ENCODE assay signal across 5 cellular contexts in the genomic region with DNA sequence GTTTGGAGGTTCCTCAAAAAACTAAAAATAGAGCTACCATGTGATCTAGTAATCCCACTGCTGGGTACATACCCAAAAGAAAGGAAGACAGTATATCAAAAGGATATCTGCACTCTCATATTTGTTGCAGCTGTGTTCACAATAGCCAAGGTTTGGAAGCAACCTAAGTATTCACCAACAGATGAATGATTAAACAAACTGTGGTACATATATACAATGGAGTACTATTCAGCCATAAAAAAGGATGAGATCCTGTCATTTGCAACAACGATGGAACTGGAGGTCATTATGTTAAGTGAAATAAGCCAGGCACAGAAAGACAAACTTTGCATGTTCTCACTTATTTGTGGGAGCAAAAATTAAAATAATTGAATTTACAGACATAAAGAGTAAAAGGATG. TPM values are rescaled to one million over a fixed set of nuclear protein-coding genes. Genes with fewer than 3 reads are reported as not detected.
DNase-seq lines count a peak whose midpoint lies in the region; ATAC-seq, FAIRE-seq and TF ChIP-seq lines count a peak whose summit lies in the region.
"Not testable (repeated sequence)": the region's sequence is repeated elsewhere in the genome, so short reads cannot be mapped to it uniquely, and the experiment has no call there.

No MANE protein-coding gene starts in this region.

- peaks cover 13% of the 10 kb centered on the region for H3K9me3 Mint-ChIP-seq in WTC11

- not testable (repeated sequence) for H3K27me3 ChIP-seq in K562 (ENCODE audit: control insufficient read depth in 2 of 2, insufficient read depth in 2 of 2, low read length in 2 of 2); H1 (replicated peaks in 1 of 4; ENCODE audit: control insufficient read depth in 3 of 4, extremely low read depth in 1 of 4, insufficient read depth in 3 of 4, low read length in 3 of 4); trophoblast cell (ENCODE audit: insufficient read depth, low read length)

- DNase-seq in WTC11 (ENCODE audit: low spot score); K562 (ENCODE audit: extremely low read depth in 1 of 4, low spot score in 3 of 4); H1 (ENCODE audit: low read depth in 1 of 2, low spot score in 2 of 2); trophoblast cell: not testable (repeated sequence)

- not testable (repeated sequence) for H2BK20ac ChIP-seq in H1 (ENCODE audit: low read length)

- H3K4me1 Mint-ChIP-seq in WTC11: not testable (repeated sequence)

- H3K23me2 ChIP-seq in H1 (ENCODE audit: low read depth, low read length): not testable (repeated sequence)

- H3K9ac ChIP-seq in K562 (ENCODE audit: insufficient read depth in 1 of 2, low read depth in 2 of 2, low read length in 2 of 2); H1 (replicated peaks in 1 of 4; ENCODE audit: extremely low read depth in 1 of 4, low read depth in 3 of 4, low read length in 3 of 4); trophoblast cell (ENCODE audit: low read length): not testable (repeated sequence)

- not testable (repeated sequence) for FAIRE-seq in K562 (lab: Jason Lieb, UNC); H1 (lab: Jason Lieb, UNC)

- intact Hi-C loops in K562 (cut with micrococcal nuclease): not testable (repeated sequence)

- POLR2A ChIA-PET in WTC11 (lab: Charles Lee); K562 (lab: Yijun Ruan, JAX): not testable (repeated sequence)
- POLR2A ChIA-PET in H1 (lab: Charles Lee; ENCODE audit: partially characterized antibody): interaction anchor here (1.6 kb wide), 1 partner anchor 11 kb away, joined by 6 read pairs; a partner anchor contains a TSS

- not testable (repeated sequence) for H3K79me1 ChIP-seq in H1 (ENCODE audit: low read depth, low read length)
- H3K79me1 ChIP-seq in trophoblast cell (ENCODE audit: low read length): peaks cover 17% of the 10 kb centered on the region

- not testable (repeated sequence) for H4K91ac ChIP-seq in H1 (replicated peaks; ENCODE audit: insufficient read length, low read length); trophoblast cell (ENCODE audit: low read depth, low read length)

- not testable (repeated sequence) for H3K27ac Mint-ChIP-seq in WTC11

- H2BK12ac ChIP-seq in H1 (ENCODE audit: low read depth, low read length); trophoblast cell (ENCODE audit: low read length): not testable (repeated sequence)

- not testable (repeated sequence) for H3K56ac ChIP-seq in H1 (replicated peaks; ENCODE audit: insufficient read length, low read depth, low read length)

- BruUV-seq in K562 (replicated peaks; lab: Mats Ljungman, UMichigan): not testable (repeated sequence)

- in situ Hi-C loops in K562 (cut with MboI): not testable (repeated sequence)

- H2AFZ ChIP-seq in K562 (ENCODE audit: low read depth, low read length); H1 (ENCODE audit: low read length); trophoblast cell (ENCODE audit: insufficient read depth, low read length, poor library complexity): not testable (repeated sequence)

- H3K4me3 ChIP-seq in K562; H1 (ENCODE audit: extremely low read depth in 1 of 4, insufficient read depth in 2 of 4, low read depth in 3 of 4, low read length in 4 of 4); trophoblast cell (ENCODE audit: low read depth, low read length): not testable (repeated sequence)

- H3K36me3 ChIP-seq in K562 (ENCODE audit: control insufficient read depth, insufficient read depth, low read length); H1 (ENCODE audit: control insufficient read depth in 2 of 4, insufficient read depth in 4 of 4, low read length in 3 of 4); trophoblast cell (ENCODE audit: control insufficient read depth in 1 of 2, insufficient read depth in 2 of 2, low read length in 2 of 2): not testable (repeated sequence)

- not testable (repeated sequence) for H3K36me3 Mint-ChIP-seq in WTC11

- H2AK5ac ChIP-seq in H1 (ENCODE audit: low read depth, low read length); trophoblast cell (ENCODE audit: low read length): not testable (repeated sequence)

- not testable (repeated sequence) for H3K27ac ChIP-seq in K562 (ENCODE audit: extremely low read depth, low read depth, low read length); H1 (ENCODE audit: low read depth, low read length)
- peak overlapping the region; percentile 95 for H3K27ac ChIP-seq in trophoblast cell (ENCODE audit: low read depth, low read length)

- H3K4me3 Mint-ChIP-seq in WTC11: not testable (repeated sequence)

- ATAC-seq in SK-N-SH treated with all-trans-retinoic acid at 6 μM for 48 hours, WTC11, K562: not testable (repeated sequence)

- H3K14ac ChIP-seq in H1 (ENCODE audit: insufficient read length); trophoblast cell (ENCODE audit: low read length): not testable (repeated sequence)

- not testable (repeated sequence) for H3K18ac ChIP-seq in H1 (ENCODE audit: extremely low read depth, low read length); trophoblast cell (ENCODE audit: low read length)

- H2BK120ac ChIP-seq in H1 (replicated peaks; ENCODE audit: low read depth, low read length); trophoblast cell (ENCODE audit: insufficient read depth, low read length, poor library complexity): not testable (repeated sequence)

- H4K12ac ChIP-seq in trophoblast cell (ENCODE audit: low read depth, low read length): not testable (repeated sequence)

- H3K79me2 ChIP-seq in K562 (ENCODE audit: control insufficient read depth, insufficient read depth, low read length); H1 (ENCODE audit: control insufficient read depth in 1 of 2, insufficient read depth in 2 of 2, low read length in 2 of 2); trophoblast cell (ENCODE audit: control insufficient read depth, insufficient read depth, low read length, poor library complexity): not testable (repeated sequence)

- WGBS in K562 (ENCODE audit: insufficient coverage, low coverage, missing lambda C conversion rate): 0% methylated on average over 1 of the region's 1 CpG
- WGBS in H1 (ENCODE audit: extremely low coverage in 1 of 2, insufficient coverage in 1 of 2, insufficient read length in 1 of 2, insufficient replicate concordance in 2 of 2, low coverage in 1 of 2, low lambda C conversion rate in 2 of 2, missing lambda C conversion rate in 1 of 2), 2 experiments: 91% methylated on average over 1 of the region's 1 CpG; no CpG with 5 or more reads in 1 of the 2 experiments
- no CpG with 5 or more reads among the region's 1 CpG for WGBS in trophoblast cell (ENCODE audit: extremely low coverage, insufficient coverage, insufficient read length)

- not testable (repeated sequence) for TF ChIP-seq CTCF in WTC11 (IDR thresholded peaks at IDR 0.05); K562 (IDR thresholded peaks at IDR 0.05 in 2 of 3, conservative IDR thresholded peaks at IDR 0.05 in 1 of 3; ENCODE audit: insufficient read depth in 2 of 3, low read depth in 1 of 3, low read length in 3 of 3); H1 (IDR thresholded peaks at IDR 0.05; ENCODE audit: control extremely low read depth in 1 of 3, insufficient read depth in 1 of 3, low read depth in 1 of 3, low read length in 3 of 3)

- not testable (repeated sequence) for H3K9me1 ChIP-seq in K562 (ENCODE audit: control insufficient read depth, insufficient read depth, low read length)

- not testable (repeated sequence) for H4K5ac ChIP-seq in H1 (ENCODE audit: insufficient read length, low read depth, low read length)

- not testable (repeated sequence) for H3K23ac ChIP-seq in H1 (ENCODE audit: insufficient read length); trophoblast cell (ENCODE audit: low read length)

- TF ChIP-seq POLR2A in K562 (conservative IDR thresholded peaks at IDR 0.05); H1 (IDR thresholded peaks at IDR 0.05; ENCODE audit: control extremely low read depth in 1 of 2, low read depth in 2 of 2, low read length in 2 of 2): not testable (repeated sequence)

- H3K4ac ChIP-seq in H1 (replicated peaks; ENCODE audit: insufficient read length, low read depth, low read length); trophoblast cell (ENCODE audit: low read depth, low read length): not testable (repeated sequence)

- not testable (repeated sequence) for H4K8ac ChIP-seq in H1 (ENCODE audit: extremely low read depth, insufficient read depth, low read length); trophoblast cell (ENCODE audit: low read depth, low read length)

- TF ChIP-seq EP300 in K562 (IDR thresholded peaks at IDR 0.05; ENCODE audit: low read length); H1 (IDR thresholded peaks at IDR 0.05; ENCODE audit: borderline replicate concordance in 1 of 2, low read depth in 2 of 2, low read length in 2 of 2): not testable (repeated sequence)

- not testable (repeated sequence) for H2BK5ac ChIP-seq in H1 (ENCODE audit: low read depth, low read length); trophoblast cell (ENCODE audit: low read depth, low read length, poor library complexity)

- not testable (repeated sequence) for TF ChIP-seq RAD21 in K562 (CRISPR knock-in tag; conservative IDR thresholded peaks at IDR 0.05 in 1 of 2, IDR thresholded peaks at IDR 0.05 in 1 of 2); H1 (IDR thresholded peaks at IDR 0.05 in 1 of 2, conservative IDR thresholded peaks at IDR 0.05 in 1 of 2; ENCODE audit: low read depth in 2 of 2, low read length in 2 of 2)

- H2BK15ac ChIP-seq in H1 (ENCODE audit: low read length): not testable (repeated sequence)

- not testable (repeated sequence) for H3K27me3 Mint-ChIP-seq in WTC11 (ENCODE audit: low read depth)

- not testable (repeated sequence) for H3K4me1 ChIP-seq in K562 (replicated peaks in 1 of 2; ENCODE audit: control insufficient read depth in 2 of 2, insufficient read depth in 2 of 2, low read length in 2 of 2); H1 (replicated peaks in 1 of 4; ENCODE audit: control insufficient read depth in 3 of 4, insufficient read depth in 4 of 4, low read length in 3 of 4); trophoblast cell (ENCODE audit: control insufficient read depth in 1 of 2, insufficient read depth in 2 of 2, low read length in 2 of 2)

- not testable (repeated sequence) for H3K4me2 ChIP-seq in K562 (ENCODE audit: insufficient read depth, low read length); H1 (ENCODE audit: insufficient read depth in 1 of 2, low read depth in 2 of 2, low read length in 2 of 2); trophoblast cell (ENCODE audit: low read length)

- not testable (repeated sequence) for H3K9me3 ChIP-seq in K562 (replicated peaks; ENCODE audit: control insufficient read depth, insufficient read depth, low read depth, low read length); H1 (ENCODE audit: insufficient read depth in 2 of 2, low read depth in 1 of 2, low read length in 1 of 2); trophoblast cell (ENCODE audit: insufficient read depth, low read depth, low read length)

- CTCF ChIA-PET in WTC11 (lab: Charles Lee); K562 (lab: Yijun Ruan, JAX; ENCODE audit: low intra/inter-chr PET ratio): not testable (repeated sequence)
- CTCF ChIA-PET in H1 (lab: Charles Lee; ENCODE audit: partially characterized antibody): interaction anchor here (1.0 kb wide), 1 partner anchor 457 kb away, joined by 3 read pairs; no protein-coding TSS in a partner anchor

- H4K20me1 ChIP-seq in K562 (replicated peaks; ENCODE audit: control insufficient read depth, insufficient read depth, low read length); H1 (replicated peaks in 1 of 2; ENCODE audit: control insufficient read depth in 1 of 2, insufficient read depth in 2 of 2, low read length in 2 of 2): not testable (repeated sequence)

RNA-seq across cellular contexts. Expression of a gene that starts 10.9 kb away (rescaled TPM):
- total RNA-seq in WTC11 (2021) (38.1 to 42.3 TPM (median 39.2 TPM) in 3 replicates), K562 (2014; rRNA removed) (14.5 and 19.8 TPM in 2 replicates), K562 (2014; rRNA removed; fragmentation: Illumina TruSeq; extraction: Trizol) (29.3 and 32.0 TPM in 2 replicates), K562 (2015; rRNA removed; fragmentation: Illumina TruSeq; extraction: Trizol) (26.5 and 30.0 TPM in 2 replicates), K562 (2021) (28.0 and 29.0 TPM in 2 replicates)
- total RNA-seq in K562 (2011; cell fraction: chromatin; rRNA removed; ENCODE audit: low replicate concordance): 83.8 and 133 TPM in 2 replicates
- total RNA-seq in K562 (2011; cell fraction: nucleolus; rRNA removed): 42.4 and 51.6 TPM in 2 replicates
- 77.5 and 104 TPM in 2 replicates for total RNA-seq in K562 (2011; cell fraction: nucleoplasm; rRNA removed)
- polyA plus RNA-seq in K562 (2011; rRNA removed) (26.1 and 26.2 TPM in 2 replicates), K562 (2014; fragmentation: Illumina TruSeq; extraction: Trizol) (19.0 and 22.7 TPM in 2 replicates), K562 (2014; fragmentation: Nextera tagmentation; extraction: Ambion mirVana) (10 to 100 TPM; 12.6 to 16.9 TPM), K562 (2014; rRNA removed) (15.4 and 16.3 TPM in 2 replicates), H1 (2011; rRNA removed) (13.0 and 17.7 TPM in 2 replicates)
- polyA plus RNA-seq in K562 (2011; cell fraction: cytosol; rRNA removed): 6.9 and 10.3 TPM in 2 replicates
- 56.8 and 60.1 TPM in 2 replicates for polyA plus RNA-seq in K562 (2011; cell fraction: nucleus; rRNA removed)
- polyA plus RNA-seq in K562 (2012): 12.7 and 16.9 TPM in 2 replicates
- polyA minus RNA-seq in K562 (2011; rRNA and poly(A)+ RNA removed): 54.7 and 66.0 TPM in 2 replicates
- 13.6 and 19.6 TPM in 2 replicates for polyA minus RNA-seq in K562 (2011; cell fraction: cytosol; rRNA and poly(A)+ RNA removed)
- polyA minus RNA-seq in K562 (2011; cell fraction: nucleus; rRNA and poly(A)+ RNA removed): 63.4 and 80.8 TPM in 2 replicates
- total RNA-seq in H1 (2021; fragmentation: NEBNext Ultra II Directional; extraction: Animal tissue kit (Norgen Biotek cat#: 25700)): 38.3 and 39.7 TPM in 2 replicates
- polyA plus RNA-seq in H1 (2011; cell fraction: cytosol; rRNA removed): 14.2 TPM
- 22.4 TPM for polyA plus RNA-seq in H1 (2011; cell fraction: nucleus; rRNA removed)
- polyA plus RNA-seq in H1 (2012, experiment 1 of 2): 16.5 to 22.7 TPM (median 20.5 TPM) in 4 replicates
- polyA plus RNA-seq in H1 (2012, experiment 2 of 2): 1.2 TPM
- 24.8 TPM for polyA plus RNA-seq in H1 (2013, experiment 1 of 2)
- polyA plus RNA-seq in H1 (2013, experiment 2 of 2): 23.8 TPM
- polyA minus RNA-seq in H1 (2011; rRNA and poly(A)+ RNA removed): 34.3 and 61.4 TPM in 2 replicates
- polyA minus RNA-seq in H1 (2011; cell fraction: cytosol; rRNA and poly(A)+ RNA removed): 29.1 TPM
- polyA minus RNA-seq in H1 (2011; cell fraction: nucleus; rRNA and poly(A)+ RNA removed): 68.9 TPM
- 42.3 and 42.9 TPM in 2 replicates for polyA plus RNA-seq in trophoblast cell (2013)
